ENCODE assay signal across 10 cellular contexts in the genomic region with DNA sequence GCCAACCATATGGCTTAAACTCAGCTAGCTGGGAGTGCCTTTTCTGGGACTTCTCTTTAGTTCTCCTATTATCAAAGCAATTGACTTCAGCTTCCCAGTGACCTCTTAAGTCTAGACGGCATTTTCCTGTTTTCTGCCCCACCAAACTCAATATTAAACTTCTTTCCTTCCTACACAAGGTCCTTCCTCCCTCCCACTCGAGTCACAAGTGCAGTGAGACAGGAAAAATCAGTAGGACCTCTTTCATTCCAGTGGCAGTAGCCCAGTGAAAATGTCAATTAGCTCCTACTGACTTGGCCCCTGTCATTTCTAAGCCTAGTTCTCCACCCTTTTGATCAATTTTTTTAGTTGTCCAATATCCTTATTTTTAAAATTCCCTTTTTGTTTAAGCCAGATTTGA. TPM values are rescaled to one million over a fixed set of nuclear protein-coding genes. Genes with fewer than 3 reads are reported as not detected.
"Had no signal": no experiment of that assay in that cellular context is flagged by ENCODE, and none has a peak within 500 bp of the region (broad histone marks: within the 10 kb centered on the region; RNA-seq: fewer than 3 reads in every experiment).

No MANE protein-coding gene starts in this region.

- H3K27ac ChIP-seq: GM23248, KMS-11 had no signal

- FAIRE-seq: H54, HTR-8/SVneo had no signal

- H3K4me3 ChIP-seq: GM23248 had no signal

- H3K4me2 ChIP-seq: KMS-11 had no signal

- H3K4me3 Mint-ChIP-seq: H9 had no signal

- DNase-seq: GM23248, GOT3, H9, HCEC 1CT, IMR-90, KBM-7 had no signal

- H3K9me3 Mint-ChIP-seq: H9 had no signal

- H3K9ac ChIP-seq: GM23248, KMS-11 had no signal

- H3K4me1 Mint-ChIP-seq: H9 had no signal

- H3K27ac Mint-ChIP-seq: H9 had no signal

- H2AFZ ChIP-seq: GM23248 had no signal

RNA-seq across cellular contexts. Expression of gene NACA2, which starts 9.6 kb away (rescaled TPM):
- total RNA-seq: GM23248, H9, HT-29, IMR-90 had no signal
- polyA plus RNA-seq: GM23248, IMR-90 had no signal
